Comparison of ENCODE assay signal across 8 cellular contexts in the genomic region with DNA sequence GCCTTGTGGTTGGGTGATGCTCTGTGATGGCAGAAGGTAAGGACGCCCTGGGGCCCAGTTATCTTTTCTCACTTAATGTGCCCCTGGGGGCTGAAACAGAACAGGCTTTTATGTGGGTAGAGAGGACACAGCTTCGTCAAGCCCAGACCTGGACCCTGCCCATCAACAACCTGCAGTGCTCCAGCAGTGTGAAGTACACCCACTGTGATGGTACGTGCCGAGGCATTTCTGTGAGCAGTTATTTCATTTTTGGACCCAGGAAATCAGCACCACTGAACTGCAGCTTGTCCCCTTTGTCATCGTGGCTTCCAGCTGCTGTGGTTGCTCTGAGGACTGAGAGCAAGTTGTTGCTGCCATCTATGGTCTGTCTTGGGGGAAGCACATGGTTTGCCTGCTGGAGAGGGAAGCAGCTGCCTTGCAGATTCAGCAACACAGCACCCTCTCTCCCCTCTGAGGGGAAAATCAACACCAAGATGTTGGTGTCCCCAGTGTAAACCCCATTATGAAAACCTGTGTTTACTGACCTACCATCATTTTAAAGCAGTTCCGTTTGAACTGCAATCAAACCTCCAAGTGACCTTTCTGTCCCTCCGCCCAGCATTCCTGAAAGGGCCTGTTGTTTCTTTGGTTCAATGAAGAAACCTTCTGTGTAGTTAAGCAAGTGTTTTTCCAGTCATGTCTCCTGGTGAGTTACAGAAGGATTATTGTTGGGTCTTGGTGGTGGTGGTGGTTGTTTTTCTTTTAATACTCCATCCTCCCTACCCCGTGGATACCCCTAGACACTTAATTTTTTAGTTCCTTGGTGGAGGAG.
DNase-seq lines count a peak whose midpoint lies in the region; ATAC-seq and TF ChIP-seq lines count a peak whose summit lies in the region.

No MANE protein-coding gene starts in this region.

- no peaks in the 10 kb centered on the region for H4K20me1 ChIP-seq in Karpas-422 (ENCODE audit: insufficient read depth, low read depth, low read length)

- H3K27ac ChIP-seq in Karpas-422 (ENCODE audit: low read length) (peak overlapping the region; percentile 97), Panc1 (ENCODE audit: low read length) (no peak overlapping the region), neutrophil (peak overlapping the region; percentile 58), testis (no peak overlapping the region)

- DNase-seq in Daoy (ENCODE audit: low read depth): peak; percentile 62
- DNase-seq in Karpas-422: peak; percentile 96
- DNase-seq in Panc1 (ENCODE audit: low read depth, low spot score): peak; percentile 41
- DNase-seq in activated T-helper 1 cell treated with Interleukin-2 at 50 U/mL for 16 hours (ENCODE audit: low read depth): peak; percentile 37
- DNase-seq in fibroblast of the aortic adventitia (ENCODE audit: low read depth): peak; percentile 87
- DNase-seq in testis: peak; percentile 76

- in situ Hi-C loops in Panc1 (cut with HindIII; ENCODE audit: low pct_unique_long_range_greater_than_20kb, low sequenced_read_pairs): no loop called here

- H3K9me3 ChIP-seq in Karpas-422 (ENCODE audit: low read length): no peaks in the 10 kb centered on the region
- no peaks in the 10 kb centered on the region for H3K9me3 ChIP-seq in Panc1 (ENCODE audit: control insufficient read depth, insufficient read depth, low read depth, low read length)
- H3K9me3 ChIP-seq in neutrophil: no peaks in the 10 kb centered on the region
- H3K9me3 ChIP-seq in testis: no peaks in the 10 kb centered on the region

- CTCF ChIA-PET in Panc1 (lab: Charles Lee): interaction anchor here (1.1 to 2.1 kb wide), 4 partner anchors 13 to 525 kb away, joined by 3 to 25 read pairs (median 4); no protein-coding TSS in a partner anchor

- POLR2A ChIA-PET in Panc1 (lab: Charles Lee): no interaction called here

- H3K4me1 ChIP-seq in Karpas-422 (ENCODE audit: low read length): peaks cover 55% of the 10 kb centered on the region
- H3K4me1 ChIP-seq in Panc1 (ENCODE audit: control insufficient read depth, insufficient read depth, low read length): no peaks in the 10 kb centered on the region
- peaks cover 49 to 51% of the 10 kb centered on the region in 2 experiments for H3K4me1 ChIP-seq in neutrophil (ENCODE audit: control insufficient read depth in 1 of 2, insufficient read depth in 1 of 2, low read depth in 1 of 2, low read length in 1 of 2)
- H3K4me1 ChIP-seq in testis: no peaks in the 10 kb centered on the region

- H3K4me3 ChIP-seq in Karpas-422 (ENCODE audit: low read length) (peak overlapping the region; percentile 41), Panc1 (ENCODE audit: low read depth in 2 of 2, low read length in 2 of 2) (no peak overlapping the region), fibroblast of the aortic adventitia (ENCODE audit: low read depth, low read length) (no peak overlapping the region), neutrophil (ENCODE audit: low read depth in 1 of 2, low read length in 1 of 2) (peak overlapping the region in 1 of 2 experiments; percentile 8), testis (no peak overlapping the region)

- peak overlapping the region; percentile 63 for H3K9ac ChIP-seq in Karpas-422 (ENCODE audit: low read length)

- H3K27me3 ChIP-seq in Karpas-422 (ENCODE audit: low read length) (no peaks in the 10 kb centered on the region), Panc1 (ENCODE audit: control insufficient read depth, insufficient read depth, low read length) (no peaks in the 10 kb centered on the region), neutrophil (no peaks in the 10 kb centered on the region), testis (no peaks in the 10 kb centered on the region)

- no TSS peak for BruUV-seq in Panc1 (replicated peaks; lab: Mats Ljungman, UMichigan)

- no peak overlapping the region for H2AFZ ChIP-seq in Karpas-422 (ENCODE audit: low read length)

- H3K36me3 ChIP-seq in Karpas-422 (ENCODE audit: insufficient read depth, low read length) (no peaks in the 10 kb centered on the region), Panc1 (ENCODE audit: control insufficient read depth, insufficient read depth, low read length) (no peaks in the 10 kb centered on the region), neutrophil (peaks cover 9% of the 10 kb centered on the region), testis (ENCODE audit: low read depth, missing control alignments) (no peaks in the 10 kb centered on the region)

- intact Hi-C loops in Panc1 (cut with micrococcal nuclease; ENCODE audit: unreplicated experiment): loop anchor here (2.0 to 10.0 kb wide), 2 partner anchors 293 to 527 kb away; no protein-coding TSS in a partner anchor
- intact Hi-C loops in testis (cut with DNase I; ENCODE audit: low total_unique reads): loop anchor here (5.0 kb wide), 1 partner anchor 295 kb away; no protein-coding TSS in a partner anchor

- peak; percentile 74 for TF ChIP-seq CTCF in Panc1 (IDR thresholded peaks at IDR 0.05)
- TF ChIP-seq CTCF in fibroblast of the aortic adventitia (IDR thresholded peaks at IDR 0.05; ENCODE audit: insufficient read depth, low read length): peak; percentile 85
- TF ChIP-seq CTCF in neutrophil (IDR thresholded peaks at IDR 0.05): peak; percentile 47
- TF ChIP-seq CTCF in testis (IDR thresholded peaks at IDR 0.05): peak; percentile 20 to 68 (median 54)

- no peaks in the 10 kb centered on the region for H3K79me2 ChIP-seq in Karpas-422 (ENCODE audit: low read length)

- TF ChIP-seq POLR2A in testis (IDR thresholded peaks at IDR 0.05): no peak

- ATAC-seq in GM21786 (IDR thresholded peaks at IDR 0.05; ENCODE audit: unreplicated experiment) (peak; percentile 95), Panc1 (peak; percentile 90)

- no peaks in the 10 kb centered on the region for H3K9me2 ChIP-seq in Karpas-422 (replicated peaks; ENCODE audit: insufficient read depth, low read length)

- H3K4me2 ChIP-seq in Karpas-422 (ENCODE audit: low read depth, low read length, poor library complexity, severe bottlenecking): peak overlapping the region; percentile 67

- WGBS in testis, 2 donors: 55 to 66% methylated on average over 6 to 8 of the region's 8 CpGs

Comparison
In these comparisons a context has a peak if more than half of its experiments do, and no peak if none do; other contexts are left out.
1. DNase-seq: peak in every context shown above with its lines; median percentile 96 in Karpas-422; 87 in fibroblast of the aortic adventitia; 76 in testis; 62 in Daoy; 41 in Panc1; 37 in activated T-helper 1 cell treated with Interleukin-2 at 50 U/mL for 16 hours.
2. H3K27ac ChIP-seq: peak in Karpas-422 (single experiment) and neutrophil (single experiment); none in Panc1 (single experiment) and testis (0 of 2).
3. Peak in every context shown above with its lines, with median percentiles within 50 percentile points of each other: CTCF ChIP-seq.